28 cellular contexts compared by ENCODE assay signal in the genomic region with DNA sequence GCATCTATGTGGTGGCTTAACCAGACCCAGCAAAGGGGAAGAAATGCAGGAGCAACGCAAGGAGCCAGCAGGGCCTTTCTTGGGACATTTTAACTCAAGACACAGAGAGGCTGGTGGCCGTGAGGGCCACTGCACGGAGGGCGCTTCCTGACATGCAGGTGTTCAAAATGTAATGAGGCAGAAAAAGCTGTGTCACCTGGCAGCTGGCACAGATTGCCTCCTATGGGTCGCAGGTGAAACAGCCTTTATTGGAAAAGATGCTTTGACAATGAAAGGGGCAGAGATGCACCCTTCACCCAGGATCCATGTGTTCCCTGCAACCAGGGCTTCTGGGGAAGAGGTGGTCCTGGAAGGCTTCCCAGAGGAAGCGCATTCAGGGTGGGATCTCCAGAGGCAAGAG.
DNase-seq lines count a peak whose midpoint lies in the region; TF ChIP-seq lines count a peak whose summit lies in the region.
"Had no signal": no experiment of that assay in that cellular context is flagged by ENCODE, and none has a peak within 500 bp of the region (broad histone marks: within the 10 kb centered on the region; RNA-seq: fewer than 3 reads in every experiment).

No MANE protein-coding gene starts in this region.

- no peaks in the 10 kb centered on the region for H3K27me3 Mint-ChIP-seq in H9 (ENCODE audit: low read depth)
- H3K27me3 Mint-ChIP-seq in CD4-positive, alpha-beta memory T cell: no peaks in the 10 kb centered on the region
- H3K27me3 Mint-ChIP-seq: activated naive CD8-positive, alpha-beta T cell treated with anti-CD3 and anti-CD28 coated beads, Interleukin-2, amount 10 ng/mL, durations not matched to agents 7 days and 5 days; CD4-positive, alpha-beta T cell; naive thymus-derived CD8-positive, alpha-beta T cell; stimulated activated naive CD8-positive, alpha-beta T cell treated with anti-CD3 and anti-CD28 coated beads, Interleukin-15, Interleukin-2, amounts not matched to agents 100 ng/mL and 50 ng/mL, for 24 hours had no signal

- no peaks in the 10 kb centered on the region for H3F3A ChIP-seq in OCI-LY1 (ENCODE audit: insufficient read depth, low read length)

- no peak overlapping the region for H3K4me3 ChIP-seq in OCI-LY1 (ENCODE audit: low read depth, low read length, poor library complexity, severe bottlenecking)
- no peak overlapping the region for H3K4me3 ChIP-seq in CD4-positive, alpha-beta memory T cell (ENCODE audit: low read length in 2 of 2)
- H3K4me3 ChIP-seq: PC-9, thyroid gland had no signal

- TF ChIP-seq CTCF in H9 (conservative IDR thresholded peaks at IDR 0.05) (peak; percentile 36; the same call in 2 of the 3 replicates), OCI-LY1 (IDR thresholded peaks at IDR 0.05; ENCODE audit: low read length) (peak; percentile 46)

- no peak overlapping the region for H3K4ac ChIP-seq in H9 (ENCODE audit: low read depth, low read length)

- WGBS in H9 (ENCODE audit: extremely low coverage, insufficient read length, low lambda C conversion rate): no CpG with 5 or more reads among the region's 6 CpGs

- H2BK15ac ChIP-seq in H9 (ENCODE audit: low read depth, low read length): no peak overlapping the region

- no peak overlapping the region for H2BK120ac ChIP-seq in H9 (ENCODE audit: low read depth, low read length, poor library complexity, severe bottlenecking)

- peaks cover 2 to 5% of the 10 kb centered on the region in 2 experiments; a peak in 1 of 4 replicates for H3K4me1 Mint-ChIP-seq in H9
- peaks cover 13 to 23% (median 16%) of the 10 kb centered on the region in 4 donors for H3K4me1 Mint-ChIP-seq in CD4-positive, alpha-beta memory T cell

- H2BK20ac ChIP-seq in H9 (ENCODE audit: low read depth, low read length, poor library complexity, severe bottlenecking): no peak overlapping the region

- no peak overlapping the region for H4K8ac ChIP-seq in H9 (replicated peaks; ENCODE audit: insufficient read length, low read depth, low read length)

- H3K9me3 ChIP-seq in H9 (ENCODE audit: control insufficient read depth, low read depth, low read length) (no peaks in the 10 kb centered on the region), OCI-LY1 (ENCODE audit: low read length) (no peaks in the 10 kb centered on the region)
- no peaks in the 10 kb centered on the region for H3K9me3 ChIP-seq in CD4-positive, alpha-beta memory T cell (ENCODE audit: control insufficient read depth in 1 of 2, low read length in 2 of 2)
- H3K9me3 ChIP-seq: thyroid gland had no signal

- H3K4me3 Mint-ChIP-seq in H9: no peak overlapping the region
- H3K4me3 Mint-ChIP-seq in CD4-positive, alpha-beta memory T cell: no peak overlapping the region
- H3K4me3 Mint-ChIP-seq: activated naive CD8-positive, alpha-beta T cell treated with anti-CD3 and anti-CD28 coated beads, Interleukin-2, amount 10 ng/mL, durations not matched to agents 7 days and 5 days; CD4-positive, alpha-beta T cell; naive thymus-derived CD8-positive, alpha-beta T cell; stimulated activated naive CD8-positive, alpha-beta T cell treated with anti-CD3 and anti-CD28 coated beads, Interleukin-15, Interleukin-2, amounts not matched to agents 100 ng/mL and 50 ng/mL, for 24 hours; T-helper 2 cell treated with Interferon-gamma antibody and Interleukin-4, amounts not matched to agents 5 μg/mL and 100 μg/mL, for 36 hours had no signal

- H2AFZ ChIP-seq in H9 (ENCODE audit: low read length) (no peak overlapping the region), OCI-LY1 (ENCODE audit: low read length) (no peak overlapping the region)
- H2AFZ ChIP-seq: PC-9 had no signal

- no peak overlapping the region for H4K91ac ChIP-seq in H9 (ENCODE audit: insufficient read length, low read depth, low read length)

- H3K9me2 ChIP-seq in OCI-LY1 (ENCODE audit: low read depth, low read length): no peaks in the 10 kb centered on the region

- H3K23ac ChIP-seq in H9 (ENCODE audit: insufficient read length, low read depth, low read length): no peak overlapping the region

- H3K9me3 Mint-ChIP-seq in H9: no peaks in the 10 kb centered on the region
- no peaks in the 10 kb centered on the region for H3K9me3 Mint-ChIP-seq in CD4-positive, alpha-beta memory T cell
- H3K9me3 Mint-ChIP-seq: activated naive CD8-positive, alpha-beta T cell treated with anti-CD3 and anti-CD28 coated beads, Interleukin-2, amount 10 ng/mL, durations not matched to agents 7 days and 5 days; CD4-positive, alpha-beta T cell; naive thymus-derived CD8-positive, alpha-beta T cell; stimulated activated naive CD8-positive, alpha-beta T cell treated with anti-CD3 and anti-CD28 coated beads, Interleukin-15, Interleukin-2, amounts not matched to agents 100 ng/mL and 50 ng/mL, for 24 hours; T-helper 2 cell treated with Interferon-gamma antibody and Interleukin-4, amounts not matched to agents 5 μg/mL and 100 μg/mL, for 36 hours had no signal

- H3K79me2 ChIP-seq in H9 (ENCODE audit: insufficient read depth, low read length) (no peaks in the 10 kb centered on the region), OCI-LY1 (ENCODE audit: insufficient read depth, low read length) (no peaks in the 10 kb centered on the region)

- no peak overlapping the region for H3K4me2 ChIP-seq in H9 (ENCODE audit: insufficient read depth, insufficient read length, low read length)
- H3K4me2 ChIP-seq in OCI-LY1 (ENCODE audit: low read length): no peak overlapping the region
- H3K4me2 ChIP-seq: PC-9 had no signal

- no peak overlapping the region for H2BK5ac ChIP-seq in H9 (ENCODE audit: insufficient read length, low read length)

- H3K27me3 ChIP-seq in H9 (ENCODE audit: insufficient read depth, low read length): no peaks in the 10 kb centered on the region
- H3K27me3 ChIP-seq in OCI-LY1 (ENCODE audit: insufficient read depth, low read length): no peaks in the 10 kb centered on the region
- H3K27me3 ChIP-seq in CD4-positive, alpha-beta memory T cell (ENCODE audit: insufficient read depth, low read length): no peaks in the 10 kb centered on the region
- H3K27me3 ChIP-seq: thyroid gland had no signal

- H3K27ac ChIP-seq in H9 (ENCODE audit: insufficient read length, low read depth, low read length) (no peak overlapping the region), OCI-LY1 (ENCODE audit: low read depth, low read length, poor library complexity, severe bottlenecking) (peak overlapping the region; percentile 22)
- H3K27ac ChIP-seq in CD4-positive, alpha-beta memory T cell (ENCODE audit: low read depth, low read length): no peak overlapping the region
- H3K27ac ChIP-seq: 22Rv1, PC-9, thyroid gland had no signal

- no peaks in the 10 kb centered on the region for H3K79me1 ChIP-seq in H9 (ENCODE audit: insufficient read depth, low read depth, low read length, poor library complexity, severe bottlenecking)

- CTCF ChIA-PET in CD4-positive, alpha-beta memory T cell (lab: Charles Lee; ENCODE audit: partially characterized antibody): no interaction called here

- H3K56ac ChIP-seq in H9 (ENCODE audit: insufficient read length, low read depth, low read length): no peak overlapping the region

- H3K36me3 Mint-ChIP-seq in H9 (ENCODE audit: insufficient read depth in 1 of 3, low read depth in 3 of 3): no peaks in the 10 kb centered on the region
- peaks cover 13 to 21% of the 10 kb centered on the region in 2 donors for H3K36me3 Mint-ChIP-seq in CD4-positive, alpha-beta memory T cell

- H3T11ph ChIP-seq in H9 (ENCODE audit: low read length): no peak overlapping the region

- peaks cover 17% of the 10 kb centered on the region; the same call in 1 of the 2 replicates for H3K36me3 ChIP-seq in OCI-LY1 (ENCODE audit: insufficient read depth, low read length)
- H3K36me3 ChIP-seq in CD4-positive, alpha-beta memory T cell (ENCODE audit: insufficient read depth, low read length): no peaks in the 10 kb centered on the region
- H3K36me3 ChIP-seq: thyroid gland had no signal

- intact Hi-C loops in CD4-positive, alpha-beta memory T cell (cut with micrococcal nuclease): no loop called here

- H4K20me1 ChIP-seq in H9 (ENCODE audit: control insufficient read depth, insufficient read depth, insufficient read length) (no peaks in the 10 kb centered on the region), OCI-LY1 (ENCODE audit: insufficient read depth, low read length) (no peaks in the 10 kb centered on the region)

- no peak overlapping the region for H2AK5ac ChIP-seq in H9 (ENCODE audit: insufficient read length, low read length)

- H3K18ac ChIP-seq in H9 (ENCODE audit: insufficient read length, low read depth, low read length): no peak overlapping the region

- H3K23me2 ChIP-seq in H9 (ENCODE audit: insufficient read length, low read depth, low read length, poor library complexity, severe bottlenecking): no peaks in the 10 kb centered on the region

- peak overlapping the region in 2 of 3 experiments; percentile 14 to 46; a peak in 3 of 7 replicates for H3K27ac Mint-ChIP-seq in H9
- H3K27ac Mint-ChIP-seq in CD4-positive, alpha-beta memory T cell: peak overlapping the region in 1 of 7 donors; percentile 14
- H3K27ac Mint-ChIP-seq: activated naive CD8-positive, alpha-beta T cell treated with anti-CD3 and anti-CD28 coated beads, Interleukin-2, amount 10 ng/mL, durations not matched to agents 7 days and 5 days; CD4-positive, alpha-beta T cell; stimulated activated naive CD8-positive, alpha-beta T cell treated with anti-CD3 and anti-CD28 coated beads, Interleukin-15, Interleukin-2, amounts not matched to agents 100 ng/mL and 50 ng/mL, for 24 hours; T-helper 2 cell treated with Interferon-gamma antibody and Interleukin-4, amounts not matched to agents 5 μg/mL and 100 μg/mL, for 36 hours had no signal

- no peaks in the 10 kb centered on the region for H3K4me1 ChIP-seq in H9 (ENCODE audit: insufficient read depth, low read length)
- peaks cover 28% of the 10 kb centered on the region for H3K4me1 ChIP-seq in OCI-LY1 (ENCODE audit: insufficient read depth, low read length, severe bottlenecking)
- H3K4me1 ChIP-seq in CD4-positive, alpha-beta memory T cell (ENCODE audit: insufficient read depth, low read length): no peaks in the 10 kb centered on the region
- H3K4me1 ChIP-seq: thyroid gland had no signal

- H3K9ac ChIP-seq in H9 (ENCODE audit: extremely low read depth, insufficient read length, low read length) (no peak overlapping the region), OCI-LY1 (ENCODE audit: low read length) (no peak overlapping the region)

- no peak overlapping the region for H4K5ac ChIP-seq in H9 (ENCODE audit: insufficient read length, low read depth, low read length)

- DNase-seq in DMS53 (lab: John Stamatoyannopoulos, UW) (peak; percentile 17), DMS53 treated with DMSO at 0.1 percent for 48 hours (lab: John Stamatoyannopoulos, UW; ENCODE audit: unreplicated experiment) (no peak), H9 (no peak), germinal center (ENCODE audit: low spot score) (peak; percentile 32), AG08396 (ENCODE audit: low spot score) (no peak), GF-D8 (lab: John Stamatoyannopoulos, UW) (no peak)
- no peak for DNase-seq in CD4-positive, alpha-beta memory T cell
- DNase-seq: activated CD4-positive, alpha-beta T cell treated with anti-CD3 and anti-CD28 coated beads for 48 hours; activated CD8-positive, alpha-beta memory T cell treated with anti-CD3 and anti-CD28 coated beads for 24 hours; activated gamma-delta T cell; activated naive CD8-positive, alpha-beta T cell treated with anti-CD3 and anti-CD28 coated beads, Interleukin-2, amount 10 ng/mL, durations not matched to agents 7 days and 5 days; activated T-cell treated with anti-CD3 and anti-CD28 coated beads, Interleukin-2, amount 50 U/mL, for 1 hour; CD4-positive, alpha-beta T cell; central memory CD4-positive, alpha-beta T cell; dermis blood vessel endothelial cell; IMR-90; naive thymus-derived CD8-positive, alpha-beta T cell; NCI-H1092; NCI-H2029; NCI-H226; PC-9; Right ventricle myocardium superior; stimulated activated CD4-positive, alpha-beta T cell treated with anti-CD3 and anti-CD28 coated beads, Interleukin-4, amount 100 ng/mL, for 4 hours; thyroid gland had no signal

- no peak overlapping the region for H2BK12ac ChIP-seq in H9 (ENCODE audit: insufficient read length, low read depth, low read length)

- POLR2A ChIA-PET in CD4-positive, alpha-beta memory T cell (lab: Charles Lee; ENCODE audit: partially characterized antibody): no interaction called here

- no peak overlapping the region for H3K14ac ChIP-seq in H9 (ENCODE audit: insufficient read depth, low read length)

Comparison
In these comparisons a context has a peak if more than half of its experiments do, and no peak if none do; other contexts are left out.
1. DNase-seq: peak in DMS53 (single experiment) and germinal center (single experiment); none in DMS53 treated with DMSO at 0.1 percent for 48 hours (single experiment), H9 (single experiment), AG08396 (single experiment), GF-D8 (single experiment) and CD4-positive, alpha-beta memory T cell (0 of 5).